Comparison of ENCODE assay signal across 1 cellular context in the genomic region with DNA sequence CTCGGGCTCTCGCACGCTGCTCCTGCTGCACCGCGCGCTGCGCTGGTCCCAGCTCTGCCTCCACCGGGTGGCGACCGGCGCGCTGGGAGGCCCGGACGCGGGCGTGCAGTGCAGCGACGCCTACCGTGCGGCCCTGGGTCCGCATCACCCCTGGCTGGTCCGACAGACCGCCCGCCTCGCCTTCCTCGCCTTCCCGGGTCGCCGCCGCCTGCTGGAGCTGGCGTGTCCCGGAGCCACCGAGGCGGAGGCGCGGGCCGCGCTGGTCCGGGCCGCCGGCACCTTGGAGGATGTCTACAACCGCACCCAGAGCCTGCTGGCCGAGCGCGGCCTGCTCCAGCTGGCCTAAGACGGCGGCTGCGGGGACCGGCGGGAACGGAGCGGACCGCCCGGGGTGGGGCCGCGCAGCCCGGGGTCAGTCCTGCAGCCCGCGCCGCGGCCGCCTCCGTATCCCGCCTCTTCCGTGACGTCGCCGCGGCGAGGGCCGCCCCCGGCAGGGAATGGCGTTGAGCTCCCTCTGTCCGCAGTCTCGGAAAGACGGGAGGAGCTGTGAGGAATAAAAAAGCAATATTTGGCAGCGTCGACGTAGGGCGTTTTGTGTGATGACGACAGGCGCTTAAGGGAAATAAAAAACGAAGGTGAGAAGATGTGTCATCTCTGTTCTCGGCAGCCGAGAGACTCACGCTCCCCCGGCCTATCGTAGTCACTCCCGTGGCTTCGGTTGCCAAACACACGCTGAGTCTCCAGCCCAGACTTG.
TF ChIP-seq lines count a peak whose summit lies in the region.

No MANE protein-coding gene starts in this region.

TF ChIP-seq in K562, 482 proteins besides CTCF, POLR2A, EP300 and RAD21 (continued from another document and continues in another):
- TF ChIP-seq, protein P1, sequence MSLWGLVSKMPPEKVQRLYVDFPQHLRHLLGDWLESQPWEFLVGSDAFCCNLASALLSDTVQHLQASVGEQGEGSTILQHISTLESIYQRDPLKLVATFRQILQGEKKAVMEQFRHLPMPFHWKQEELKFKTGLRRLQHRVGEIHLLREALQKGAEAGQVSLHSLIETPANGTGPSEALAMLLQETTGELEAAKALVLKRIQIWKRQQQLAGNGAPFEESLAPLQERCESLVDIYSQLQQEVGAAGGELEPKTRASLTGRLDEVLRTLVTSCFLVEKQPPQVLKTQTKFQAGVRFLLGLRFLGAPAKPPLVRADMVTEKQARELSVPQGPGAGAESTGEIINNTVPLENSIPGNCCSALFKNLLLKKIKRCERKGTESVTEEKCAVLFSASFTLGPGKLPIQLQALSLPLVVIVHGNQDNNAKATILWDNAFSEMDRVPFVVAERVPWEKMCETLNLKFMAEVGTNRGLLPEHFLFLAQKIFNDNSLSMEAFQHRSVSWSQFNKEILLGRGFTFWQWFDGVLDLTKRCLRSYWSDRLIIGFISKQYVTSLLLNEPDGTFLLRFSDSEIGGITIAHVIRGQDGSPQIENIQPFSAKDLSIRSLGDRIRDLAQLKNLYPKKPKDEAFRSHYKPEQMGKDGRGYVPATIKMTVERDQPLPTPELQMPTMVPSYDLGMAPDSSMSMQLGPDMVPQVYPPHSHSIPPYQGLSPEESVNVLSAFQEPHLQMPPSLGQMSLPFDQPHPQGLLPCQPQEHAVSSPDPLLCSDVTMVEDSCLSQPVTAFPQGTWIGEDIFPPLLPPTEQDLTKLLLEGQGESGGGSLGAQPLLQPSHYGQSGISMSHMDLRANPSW (CRISPR knock-in tag; IDR thresholded peaks at IDR 0.05), result no peak
- TF ChIP-seq MCM5 (IDR thresholded peaks at IDR 0.05; ENCODE audit: low read depth), result no peak
- TF ChIP-seq, protein P2, sequence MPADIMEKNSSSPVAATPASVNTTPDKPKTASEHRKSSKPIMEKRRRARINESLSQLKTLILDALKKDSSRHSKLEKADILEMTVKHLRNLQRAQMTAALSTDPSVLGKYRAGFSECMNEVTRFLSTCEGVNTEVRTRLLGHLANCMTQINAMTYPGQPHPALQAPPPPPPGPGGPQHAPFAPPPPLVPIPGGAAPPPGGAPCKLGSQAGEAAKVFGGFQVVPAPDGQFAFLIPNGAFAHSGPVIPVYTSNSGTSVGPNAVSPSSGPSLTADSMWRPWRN (IDR thresholded peaks at IDR 0.05; ENCODE audit: low read depth), result no peak
- no peak for TF ChIP-seq ZNF384 (IDR thresholded peaks at IDR 0.05; ENCODE audit: low read depth, low read length)
- no peak for TF ChIP-seq SMARCA4 (IDR thresholded peaks at IDR 0.05)
- TF ChIP-seq ELF2 (CRISPR knock-in tag; IDR thresholded peaks at IDR 0.05), result peak; percentile 66; the same call in 1 of the 2 replicates
- no peak for TF ChIP-seq ZNF717 (CRISPR knock-in tag; IDR thresholded peaks at IDR 0.05)
- TF ChIP-seq TSC22D4 (tag; IDR thresholded peaks at IDR 0.05), result no peak
- peak; percentile 87 for TF ChIP-seq RBFOX2 (IDR thresholded peaks at IDR 0.05; ENCODE audit: low read depth, low read length)
- TF ChIP-seq LEF1 (IDR thresholded peaks at IDR 0.05), result no peak
- TF ChIP-seq, protein P3, sequence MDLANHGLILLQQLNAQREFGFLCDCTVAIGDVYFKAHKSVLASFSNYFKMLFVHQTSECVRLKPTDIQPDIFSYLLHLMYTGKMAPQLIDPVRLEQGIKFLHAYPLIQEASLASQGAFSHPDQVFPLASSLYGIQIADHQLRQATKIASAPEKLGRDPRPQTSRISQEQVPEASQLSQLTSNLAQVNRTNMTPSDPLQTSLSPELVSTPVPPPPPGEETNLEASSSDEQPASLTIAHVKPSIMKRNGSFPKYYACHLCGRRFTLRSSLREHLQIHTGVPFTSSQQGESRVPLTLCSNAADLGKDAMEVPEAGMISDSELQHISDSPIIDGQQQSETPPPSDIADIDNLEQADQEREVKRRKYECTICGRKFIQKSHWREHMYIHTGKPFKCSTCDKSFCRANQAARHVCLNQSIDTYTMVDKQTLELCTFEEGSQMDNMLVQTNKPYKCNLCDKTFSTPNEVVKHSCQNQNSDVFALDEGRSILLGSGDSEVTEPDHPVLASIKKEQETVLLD (IDR thresholded peaks at IDR 0.05), result no peak
- no peak for TF ChIP-seq NCOA1 (IDR thresholded peaks at IDR 0.05; ENCODE audit: low read depth)
- TF ChIP-seq FOXJ2 (tag; IDR thresholded peaks at IDR 0.05), result no peak
- TF ChIP-seq, protein P4, sequence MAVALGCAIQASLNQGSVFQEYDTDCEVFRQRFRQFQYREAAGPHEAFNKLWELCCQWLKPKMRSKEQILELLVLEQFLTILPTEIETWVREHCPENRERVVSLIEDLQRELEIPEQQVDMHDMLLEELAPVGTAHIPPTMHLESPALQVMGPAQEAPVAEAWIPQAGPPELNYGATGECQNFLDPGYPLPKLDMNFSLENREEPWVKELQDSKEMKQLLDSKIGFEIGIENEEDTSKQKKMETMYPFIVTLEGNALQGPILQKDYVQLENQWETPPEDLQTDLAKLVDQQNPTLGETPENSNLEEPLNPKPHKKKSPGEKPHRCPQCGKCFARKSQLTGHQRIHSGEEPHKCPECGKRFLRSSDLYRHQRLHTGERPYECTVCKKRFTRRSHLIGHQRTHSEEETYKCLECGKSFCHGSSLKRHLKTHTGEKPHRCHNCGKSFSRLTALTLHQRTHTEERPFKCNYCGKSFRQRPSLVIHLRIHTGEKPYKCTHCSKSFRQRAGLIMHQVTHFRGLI (CRISPR knock-in tag; IDR thresholded peaks at IDR 0.05), result no peak
- peak; percentile 60 for TF ChIP-seq RBM22 (IDR thresholded peaks at IDR 0.05; ENCODE audit: low read depth, low read length, poor library complexity, severe bottlenecking)
- TF ChIP-seq KLF10 (CRISPR knock-in tag; IDR thresholded peaks at IDR 0.05), result no peak
- 0 out of 2 replicates have a peak, but pooled peaks have one; percentile 13 for TF ChIP-seq GATAD2A (IDR thresholded peaks at IDR 0.05)
- TF ChIP-seq, protein P5, sequence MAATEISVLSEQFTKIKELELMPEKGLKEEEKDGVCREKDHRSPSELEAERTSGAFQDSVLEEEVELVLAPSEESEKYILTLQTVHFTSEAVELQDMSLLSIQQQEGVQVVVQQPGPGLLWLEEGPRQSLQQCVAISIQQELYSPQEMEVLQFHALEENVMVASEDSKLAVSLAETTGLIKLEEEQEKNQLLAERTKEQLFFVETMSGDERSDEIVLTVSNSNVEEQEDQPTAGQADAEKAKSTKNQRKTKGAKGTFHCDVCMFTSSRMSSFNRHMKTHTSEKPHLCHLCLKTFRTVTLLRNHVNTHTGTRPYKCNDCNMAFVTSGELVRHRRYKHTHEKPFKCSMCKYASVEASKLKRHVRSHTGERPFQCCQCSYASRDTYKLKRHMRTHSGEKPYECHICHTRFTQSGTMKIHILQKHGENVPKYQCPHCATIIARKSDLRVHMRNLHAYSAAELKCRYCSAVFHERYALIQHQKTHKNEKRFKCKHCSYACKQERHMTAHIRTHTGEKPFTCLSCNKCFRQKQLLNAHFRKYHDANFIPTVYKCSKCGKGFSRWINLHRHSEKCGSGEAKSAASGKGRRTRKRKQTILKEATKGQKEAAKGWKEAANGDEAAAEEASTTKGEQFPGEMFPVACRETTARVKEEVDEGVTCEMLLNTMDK (IDR thresholded peaks at IDR 0.05; ENCODE audit: borderline replicate concordance, insufficient read depth, low read depth, low read length, poor library complexity, severe bottlenecking), result peak; percentile 96
- TF ChIP-seq RNF2 (IDR thresholded peaks at IDR 0.05), result no peak
- TF ChIP-seq MAFG (tag; conservative IDR thresholded peaks at IDR 0.05), result no peak
- TF ChIP-seq STAT5B (CRISPR knock-in tag; IDR thresholded peaks at IDR 0.05), result no peak
- no peak for TF ChIP-seq SREBF1 (IDR thresholded peaks at IDR 0.05; ENCODE audit: borderline replicate concordance, low read depth, low read length)
- TF ChIP-seq HOXB6 (CRISPR knock-in tag; IDR thresholded peaks at IDR 0.05; ENCODE audit: borderline replicate concordance), result no peak
- peak; percentile 52; the same call in 1 of the 2 replicates for TF ChIP-seq BHLHE40 (IDR thresholded peaks at IDR 0.05; ENCODE audit: low read length)
- TF ChIP-seq EGR1 (conservative IDR thresholded peaks at IDR 0.05), result peak; percentile 52
- TF ChIP-seq ADNP (tag; IDR thresholded peaks at IDR 0.05), result no peak
- TF ChIP-seq, protein P6, sequence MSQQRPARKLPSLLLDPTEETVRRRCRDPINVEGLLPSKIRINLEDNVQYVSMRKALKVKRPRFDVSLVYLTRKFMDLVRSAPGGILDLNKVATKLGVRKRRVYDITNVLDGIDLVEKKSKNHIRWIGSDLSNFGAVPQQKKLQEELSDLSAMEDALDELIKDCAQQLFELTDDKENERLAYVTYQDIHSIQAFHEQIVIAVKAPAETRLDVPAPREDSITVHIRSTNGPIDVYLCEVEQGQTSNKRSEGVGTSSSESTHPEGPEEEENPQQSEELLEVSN (IDR thresholded peaks at IDR 0.05; ENCODE audit: borderline replicate concordance in 1 of 2, extremely low read depth in 1 of 2, insufficient read depth in 1 of 2, insufficient read length in 1 of 2, low read depth in 1 of 2, low read length in 1 of 2, poor library complexity in 1 of 2, severe bottlenecking in 1 of 2), result peak in 1 of 2 experiments; percentile 72
- no peak; the same call in 1 of the 2 replicates for TF ChIP-seq ERF (CRISPR knock-in tag; IDR thresholded peaks at IDR 0.05)
- no peak for TF ChIP-seq EWSR1 (IDR thresholded peaks at IDR 0.05; ENCODE audit: borderline replicate concordance, low read depth, partially characterized antibody)
- TF ChIP-seq ZNF444 (CRISPR knock-in tag; IDR thresholded peaks at IDR 0.05), result no peak
- peak; percentile 75; the same call in 1 of the 2 replicates for TF ChIP-seq ZNF764 (CRISPR knock-in tag; IDR thresholded peaks at IDR 0.05; ENCODE audit: low read depth)
- TF ChIP-seq FUS (optimal IDR thresholded peaks at IDR 0.05; ENCODE audit: low read depth, low read length), result no peak
- TF ChIP-seq POLR2AphosphoS5 (IDR thresholded peaks at IDR 0.05; ENCODE audit: control insufficient read depth, insufficient read depth, low read depth, low read length), result no peak
- TF ChIP-seq, protein P7, sequence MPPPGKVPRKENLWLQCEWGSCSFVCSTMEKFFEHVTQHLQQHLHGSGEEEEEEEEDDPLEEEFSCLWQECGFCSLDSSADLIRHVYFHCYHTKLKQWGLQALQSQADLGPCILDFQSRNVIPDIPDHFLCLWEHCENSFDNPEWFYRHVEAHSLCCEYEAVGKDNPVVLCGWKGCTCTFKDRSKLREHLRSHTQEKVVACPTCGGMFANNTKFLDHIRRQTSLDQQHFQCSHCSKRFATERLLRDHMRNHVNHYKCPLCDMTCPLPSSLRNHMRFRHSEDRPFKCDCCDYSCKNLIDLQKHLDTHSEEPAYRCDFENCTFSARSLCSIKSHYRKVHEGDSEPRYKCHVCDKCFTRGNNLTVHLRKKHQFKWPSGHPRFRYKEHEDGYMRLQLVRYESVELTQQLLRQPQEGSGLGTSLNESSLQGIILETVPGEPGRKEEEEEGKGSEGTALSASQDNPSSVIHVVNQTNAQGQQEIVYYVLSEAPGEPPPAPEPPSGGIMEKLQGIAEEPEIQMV (tag; conservative IDR thresholded peaks at IDR 0.05; ENCODE audit: low read depth), result no peak
